12 cellular contexts compared by ENCODE assay signal in genomic region chr1:150615346-150616201, GRCh38. TPM values are rescaled to one million over a fixed set of nuclear protein-coding genes. Genes with fewer than 3 reads are reported as not detected.
DNase-seq lines count a peak whose midpoint lies in the region; ATAC-seq and TF ChIP-seq lines count a peak whose summit lies in the region.
"Had no signal": no experiment of that assay in that cellular context is flagged by ENCODE, and none has a peak within 500 bp of the region (broad histone marks: within the 10 kb centered on the region; RNA-seq: fewer than 3 reads in every experiment).

No MANE protein-coding gene starts in this region.

- no peaks in the 10 kb centered on the region for H3K27me3 Mint-ChIP-seq in activated T-cell treated with anti-CD3 and anti-CD28 coated beads, Interleukin-2, amount 50 U/mL, for 4 hours (ENCODE audit: low read depth)
- no peaks in the 10 kb centered on the region for H3K27me3 Mint-ChIP-seq in T-cell

- in situ Hi-C loops in transverse colon (cut with MboI; ENCODE audit: low pct_ligation_motif_present in 1 of 4, low pct_unique_long_range_greater_than_20kb in 1 of 4, low sequenced_read_pairs in 3 of 4): loop anchor here in 2 of 4 donors (5.0 to 10.0 kb wide), 2 partner anchors 48 to 51 kb away; no protein-coding TSS in a partner anchor

- CTCF ChIA-PET in T-cell (lab: Charles Lee): interaction anchor here (0.7 to 1.2 kb wide), 3 partner anchors 47 to 55 kb away, joined by 3 to 5 read pairs (median 5); no protein-coding TSS in a partner anchor

- intact Hi-C loops in transverse colon (cut with DNase I; ENCODE audit: low total_unique reads): loop anchor here (5.0 kb wide), 1 partner anchor 53 kb away; no protein-coding TSS in a partner anchor

- no peak for ATAC-seq in activated T-cell treated with anti-CD3 and anti-CD28 coated beads, Interleukin-2, amount 50 U/mL, for 4 hours
- ATAC-seq in T-cell (replicated peaks in 1 of 4): peak in 1 of 4 experiments; percentile 27
- ATAC-seq in HG03442 (IDR thresholded peaks at IDR 0.05; ENCODE audit: unreplicated experiment): no peak
- ATAC-seq: SK-N-SH treated with all-trans-retinoic acid at 6 μM for 48 hours had no signal

- TF ChIP-seq CTCF in transverse colon (IDR thresholded peaks at IDR 0.05): no peak

- 78% methylated on average over 11 to 12 of the region's 12 CpGs for WGBS in transverse colon (ENCODE audit: low coverage in 1 of 2), 2 donors

- no peak for TF ChIP-seq EP300 in transverse colon (IDR thresholded peaks at IDR 0.05; ENCODE audit: low read depth)

- H3K4me3 Mint-ChIP-seq in activated T-cell treated with anti-CD3 and anti-CD28 coated beads, Interleukin-2, amount 50 U/mL, for 4 hours: peak overlapping the region; percentile 35
- H3K4me3 Mint-ChIP-seq in T-cell: peak overlapping the region in 2 of 3 donors; percentile 49 to 52
- H3K4me3 Mint-ChIP-seq: mesothelial cell of epicardium had no signal

- TF ChIP-seq POLR2A in transverse colon (IDR thresholded peaks at IDR 0.05): no peak

- no peaks in the 10 kb centered on the region for H3K9me3 ChIP-seq in transverse colon
- H3K9me3 ChIP-seq: tibial nerve had no signal

- H3K9me3 Mint-ChIP-seq in activated T-cell treated with anti-CD3 and anti-CD28 coated beads, Interleukin-2, amount 50 U/mL, for 4 hours: no peaks in the 10 kb centered on the region
- no peaks in the 10 kb centered on the region for H3K9me3 Mint-ChIP-seq in T-cell
- H3K9me3 Mint-ChIP-seq: mesothelial cell of epicardium had no signal

- peak overlapping the region; percentile 75 to 88 for H3K27ac Mint-ChIP-seq in T-cell
- H3K27ac Mint-ChIP-seq: mesothelial cell of epicardium had no signal

- no peak for DNase-seq in activated T-cell treated with anti-CD3 and anti-CD28 coated beads, Interleukin-2, amount 50 U/mL, for 4 hours
- DNase-seq in activated T-cell treated with anti-CD3 and anti-CD28 coated beads, Interleukin-2, amount 50 U/mL, for 1 hour: no peak
- DNase-seq in T-cell (peak in 1 of 34 experiments; percentile 8), epithelial cell of prostate (ENCODE audit: low read depth, low spot score) (no peak), transverse colon (peak; percentile 51), NCI-H1417 (lab: John Stamatoyannopoulos, UW) (no peak)
- no peak for DNase-seq in activated effector memory CD4-positive, alpha-beta T cell treated with anti-CD3 and anti-CD28 coated beads, Interleukin-2, amount 50 U/mL, for 16 hours
- DNase-seq: NCI-H1105 had no signal

- H3K36me3 ChIP-seq in transverse colon: peaks cover 0 to 15% (median 0%) of the 10 kb centered on the region in 4 donors

- H3K4me1 ChIP-seq in transverse colon: peaks cover 46 to 68% (median 57%) of the 10 kb centered on the region in 4 donors

- H3K4me1 Mint-ChIP-seq in activated T-cell treated with anti-CD3 and anti-CD28 coated beads, Interleukin-2, amount 50 U/mL, for 4 hours (ENCODE audit: low read depth): peaks cover 69% of the 10 kb centered on the region
- H3K4me1 Mint-ChIP-seq in T-cell: peaks cover 54 to 77% (median 75%) of the 10 kb centered on the region in 3 donors

- H3K27me3 ChIP-seq in transverse colon: no peaks in the 10 kb centered on the region
- H3K27me3 ChIP-seq: tibial nerve had no signal

- no peak overlapping the region for H3K4me3 ChIP-seq in transverse colon
- H3K4me3 ChIP-seq: tibial nerve had no signal

- peaks cover 28% of the 10 kb centered on the region for H3K36me3 Mint-ChIP-seq in activated T-cell treated with anti-CD3 and anti-CD28 coated beads, Interleukin-2, amount 50 U/mL, for 4 hours (ENCODE audit: insufficient read depth)
- peaks cover 34% of the 10 kb centered on the region for H3K36me3 Mint-ChIP-seq in T-cell

- H3K27ac ChIP-seq in epithelial cell of prostate (peak overlapping the region; percentile 98), transverse colon (peak overlapping the region; percentile 88 to 94 (median 90))

- POLR2A ChIA-PET in T-cell (lab: Charles Lee): interaction anchor here (0.6 to 1.4 kb wide), 8 partner anchors 36 to 691 kb away, joined by 3 to 7 read pairs (median 4); partner anchors contain the start of gene MCL1 (in 1 of the 2)

RNA-seq across cellular contexts. Expression of gene ENSA, which starts 13.8 kb away (rescaled TPM):
- total RNA-seq in activated T-cell treated with anti-CD3 and anti-CD28 coated beads, Interleukin-2, amount 50 U/mL, for 4 hours: 100 to 1,000 TPM; 221 to 224 (median 223) TPM
- total RNA-seq in T-cell (100 to 1,000 TPM; 108 to 158 (median 110) TPM), transverse colon (100 to 1,000 TPM; 111 to 174 (median 158) TPM)

RNA-seq across cellular contexts. Expression of gene MCL1, which starts 36.2 kb away (rescaled TPM):
- total RNA-seq in activated T-cell treated with anti-CD3 and anti-CD28 coated beads, Interleukin-2, amount 50 U/mL, for 4 hours: 100 to 1,000 TPM; 228 to 237 (median 236) TPM
- 100 to 1,000 TPM; 478 to 731 (median 517) TPM for total RNA-seq in T-cell
- total RNA-seq in transverse colon: 100 to 1,000 TPM; 176 to 395 (median 269) TPM
